18 cellular contexts compared by ENCODE assay signal in the genomic region with DNA sequence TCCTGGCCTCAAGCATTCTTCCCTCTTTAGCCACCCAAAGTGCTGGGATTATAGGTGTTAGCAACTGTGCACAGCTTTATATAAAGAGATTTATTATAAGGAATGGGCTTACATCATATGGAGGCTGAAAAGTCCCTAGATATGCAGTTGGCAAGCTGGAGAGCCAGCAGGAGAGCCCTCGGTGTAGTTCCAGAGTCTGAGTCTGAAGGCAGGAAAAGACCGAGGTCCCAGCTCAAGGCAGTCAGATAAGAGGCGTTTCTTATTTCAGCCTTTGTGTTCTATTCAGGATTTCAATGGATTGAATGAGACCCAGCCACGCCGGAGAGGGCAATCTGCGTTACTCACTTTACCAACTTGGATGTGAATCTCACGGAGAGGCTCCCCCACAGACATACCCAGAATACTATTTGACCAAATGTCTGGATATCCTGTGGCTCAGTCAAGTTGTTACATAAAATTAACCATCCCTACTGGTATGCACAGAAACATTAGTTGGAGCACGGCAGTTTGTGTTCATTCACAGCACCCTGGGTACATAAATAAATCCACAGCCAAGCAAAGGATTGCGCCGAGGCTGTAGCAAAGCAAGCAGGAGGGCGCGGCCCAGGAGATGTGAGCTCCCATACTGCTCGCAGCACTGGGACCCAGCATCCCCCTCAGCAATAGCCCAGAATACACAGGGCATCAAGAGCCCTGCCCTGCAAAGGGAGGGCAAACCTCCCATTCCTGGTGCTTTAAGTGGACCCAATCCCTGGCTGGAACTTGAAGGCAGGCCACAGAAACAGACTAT.
DNase-seq lines count a peak whose midpoint lies in the region; ATAC-seq, FAIRE-seq and TF ChIP-seq lines count a peak whose summit lies in the region.
"Had no signal": no experiment of that assay in that cellular context is flagged by ENCODE, and none has a peak within 500 bp of the region (broad histone marks: within the 10 kb centered on the region; RNA-seq: fewer than 3 reads in every experiment).

No MANE protein-coding gene starts in this region.

- H3K27me3 Mint-ChIP-seq in effector memory CD8-positive, alpha-beta T cell = no peaks in the 10 kb centered on the region
- H3K27me3 Mint-ChIP-seq in CD8-positive, alpha-beta T cell (ENCODE audit: low read depth) = no peaks in the 10 kb centered on the region

- peaks cover 13 to 22% of the 10 kb centered on the region in 2 donors for H3K4me1 Mint-ChIP-seq in effector memory CD8-positive, alpha-beta T cell (ENCODE audit: low read depth in 2 of 2)
- H3K4me1 Mint-ChIP-seq in CD8-positive, alpha-beta T cell (ENCODE audit: low read depth) = peaks cover 35% of the 10 kb centered on the region

- CTCF ChIA-PET in CD8-positive, alpha-beta T cell (lab: Charles Lee) = interaction anchor here (0.9 kb wide), 1 partner anchor 10 kb away, joined by 3 read pairs; no protein-coding TSS in a partner anchor

- no peaks in the 10 kb centered on the region for H4K20me1 ChIP-seq in BLaER1
- no peaks in the 10 kb centered on the region for H4K20me1 ChIP-seq in osteoblast (ENCODE audit: insufficient read depth, low read length)

- peaks cover 2% of the 10 kb centered on the region for H3K36me3 Mint-ChIP-seq in effector memory CD8-positive, alpha-beta T cell (ENCODE audit: insufficient read depth)
- no peaks in the 10 kb centered on the region for H3K36me3 Mint-ChIP-seq in CD8-positive, alpha-beta T cell
- H3K36me3 Mint-ChIP-seq: CD14-positive monocyte; stimulated activated effector memory CD8-positive, alpha-beta T cell treated with anti-CD3 and anti-CD28 coated beads, Interleukin-12 subunit alpha, Interleukin-12 subunit beta, amount 100 ng/mL, for 72 hours; WTC11 had no signal

- H3K36me3 ChIP-seq in BLaER1 (no peaks in the 10 kb centered on the region), osteoblast (ENCODE audit: insufficient read depth, low read length) (no peaks in the 10 kb centered on the region)
- no peaks in the 10 kb centered on the region for H3K36me3 ChIP-seq in CD8-positive, alpha-beta T cell (ENCODE audit: insufficient read depth, low read length)
- H3K36me3 ChIP-seq: HAP-1 had no signal

- H3K79me2 ChIP-seq in osteoblast (ENCODE audit: insufficient read depth, low read length) = no peaks in the 10 kb centered on the region

- H3K27me3 ChIP-seq in BLaER1 (no peaks in the 10 kb centered on the region), osteoblast (ENCODE audit: insufficient read depth, low read length) (no peaks in the 10 kb centered on the region)
- no peaks in the 10 kb centered on the region for H3K27me3 ChIP-seq in CD8-positive, alpha-beta T cell (ENCODE audit: insufficient read depth, low read length)

- H3K4me3 Mint-ChIP-seq in effector memory CD8-positive, alpha-beta T cell = no peak overlapping the region
- no peak overlapping the region for H3K4me3 Mint-ChIP-seq in CD8-positive, alpha-beta T cell
- H3K4me3 Mint-ChIP-seq: CD14-positive monocyte; stimulated activated effector memory CD8-positive, alpha-beta T cell treated with anti-CD3 and anti-CD28 coated beads, Interleukin-12 subunit alpha, Interleukin-12 subunit beta, amount 100 ng/mL, for 72 hours; WTC11 had no signal

- peak; percentile 90 for FAIRE-seq in HTR-8/SVneo (lab: Jason Lieb, UNC)
- FAIRE-seq: GM12891 had no signal

- no peaks in the 10 kb centered on the region for H3K9me3 Mint-ChIP-seq in effector memory CD8-positive, alpha-beta T cell
- H3K9me3 Mint-ChIP-seq in CD8-positive, alpha-beta T cell = no peaks in the 10 kb centered on the region
- H3K9me3 Mint-ChIP-seq: stimulated activated effector memory CD8-positive, alpha-beta T cell treated with anti-CD3 and anti-CD28 coated beads, Interleukin-12 subunit alpha, Interleukin-12 subunit beta, amount 100 ng/mL, for 72 hours; WTC11 had no signal

- intact Hi-C loops in CD8-positive, alpha-beta T cell (cut with DNase I, micrococcal nuclease) = no loop called here

- peak overlapping the region; percentile 71 for H3K27ac ChIP-seq in BLaER1
- H3K27ac ChIP-seq in osteoblast (ENCODE audit: low read depth, low read length) = peak overlapping the region; percentile 87
- no peak overlapping the region for H3K27ac ChIP-seq in CD8-positive, alpha-beta T cell (ENCODE audit: low read depth, low read length)

- H3K27ac Mint-ChIP-seq in effector memory CD8-positive, alpha-beta T cell = peak overlapping the region; percentile 61 to 78
- no peak overlapping the region for H3K27ac Mint-ChIP-seq in CD8-positive, alpha-beta T cell
- H3K27ac Mint-ChIP-seq: CD14-positive monocyte; stimulated activated effector memory CD8-positive, alpha-beta T cell treated with anti-CD3 and anti-CD28 coated beads, Interleukin-12 subunit alpha, Interleukin-12 subunit beta, amount 100 ng/mL, for 72 hours; WTC11 had no signal

- POLR2A ChIA-PET in CD8-positive, alpha-beta T cell (lab: Charles Lee) = no interaction called here

- no peak overlapping the region for H2AFZ ChIP-seq in osteoblast (ENCODE audit: low read length)

- H3K9me3 ChIP-seq in BLaER1 = no peaks in the 10 kb centered on the region
- no peaks in the 10 kb centered on the region for H3K9me3 ChIP-seq in osteoblast (ENCODE audit: low read depth, low read length)
- H3K9me3 ChIP-seq in CD8-positive, alpha-beta T cell (ENCODE audit: low read length) = no peaks in the 10 kb centered on the region
- H3K9me3 ChIP-seq: HAP-1 had no signal

- H3K4me1 ChIP-seq in BLaER1 (peaks cover 83% of the 10 kb centered on the region), osteoblast (ENCODE audit: insufficient read depth, low read length) (peaks cover 49% of the 10 kb centered on the region)
- H3K4me1 ChIP-seq in CD8-positive, alpha-beta T cell (ENCODE audit: insufficient read depth, low read length) = peaks cover 16% of the 10 kb centered on the region
- H3K4me1 ChIP-seq: HAP-1 had no signal

- no peak overlapping the region for H3K9ac ChIP-seq in BLaER1

- DNase-seq in HTR-8/SVneo (ENCODE audit: insufficient read length, low spot score) = no peak
- no peak for DNase-seq in effector memory CD8-positive, alpha-beta T cell
- no peak for DNase-seq in osteoblast (ENCODE audit: insufficient read length, low spot score, missing footprints)
- no peak for DNase-seq in CD8-positive, alpha-beta T cell
- no peak for DNase-seq in SKM-1 (lab: John Stamatoyannopoulos, UW; ENCODE audit: unreplicated experiment)
- DNase-seq: activated effector memory CD4-positive, alpha-beta T cell treated with anti-CD3 and anti-CD28 coated beads, Interleukin-2, amount 50 U/mL, for 16 hours; dermis blood vessel endothelial cell; glutamatergic neuron; IMR-90; NCI-H2081 treated with DMSO at 0.1 percent for 48 hours had no signal

- H3K4me3 ChIP-seq in BLaER1 = no peak overlapping the region
- H3K4me3 ChIP-seq in osteoblast (ENCODE audit: insufficient read depth, low read length) = no peak overlapping the region
- H3K4me3 ChIP-seq in CD8-positive, alpha-beta T cell (ENCODE audit: low read depth, low read length) = no peak overlapping the region
- H3K4me3 ChIP-seq: HAP-1, skin epidermis had no signal

- H3K4me2 ChIP-seq in BLaER1 = peak overlapping the region; percentile 82
- H3K4me2 ChIP-seq in osteoblast (ENCODE audit: insufficient read depth, low read length) = no peak overlapping the region

- ATAC-seq in effector memory CD8-positive, alpha-beta T cell (replicated peaks) = no peak
- no peak for ATAC-seq in CD8-positive, alpha-beta T cell
- ATAC-seq in HG02870 (IDR thresholded peaks at IDR 0.05; ENCODE audit: unreplicated experiment) = no peak
- ATAC-seq: WTC11 had no signal

- no peak for TF ChIP-seq CTCF in osteoblast (IDR thresholded peaks at IDR 0.05; ENCODE audit: extremely low read depth, low read depth, low read length)
- TF ChIP-seq CTCF in CD8-positive, alpha-beta T cell (IDR thresholded peaks at IDR 0.05) = no peak
